13 cellular contexts compared by ENCODE assay signal in genomic region chr14:71776463-71777359, GRCh38.
DNase-seq lines count a peak whose midpoint lies in the region; ATAC-seq and TF ChIP-seq lines count a peak whose summit lies in the region.
"Had no signal": no experiment of that assay in that cellular context is flagged by ENCODE, and none has a peak within 500 bp of the region (broad histone marks: within the 10 kb centered on the region; RNA-seq: fewer than 3 reads in every experiment).

No MANE protein-coding gene starts in this region.

- no peaks in the 10 kb centered on the region for H3K9me3 ChIP-seq in BE2C

- H3K27me3 ChIP-seq in BE2C, result peaks cover 5% of the 10 kb centered on the region; the same call in 1 of the 2 replicates
- H3K27me3 ChIP-seq in H7 (ENCODE audit: control insufficient read depth, insufficient read depth, low read length), result no peaks in the 10 kb centered on the region
- H3K27me3 ChIP-seq: BLaER1 had no signal

- peaks cover 6% of the 10 kb centered on the region for H3K36me3 Mint-ChIP-seq in T-helper 2 cell treated with Interferon-gamma antibody and Interleukin-4, amounts not matched to agents 5 μg/mL and 100 μg/mL, for 36 hours (ENCODE audit: low read depth)
- H3K36me3 Mint-ChIP-seq: type B pancreatic cell had no signal

- peaks cover 8% of the 10 kb centered on the region for H3K27me3 Mint-ChIP-seq in T-helper 2 cell treated with Interferon-gamma antibody and Interleukin-4, amounts not matched to agents 5 μg/mL and 100 μg/mL, for 36 hours (ENCODE audit: low read depth)
- H3K27me3 Mint-ChIP-seq: type B pancreatic cell had no signal

- DNase-seq in BE2C, result no peak
- DNase-seq in H7, result peak; percentile 29
- DNase-seq in T-helper 2 cell treated with Interferon-gamma antibody and Interleukin-4, amounts not matched to agents 5 μg/mL and 100 μg/mL, for 36 hours (ENCODE audit: low spot score), result peak; percentile 58
- peak; percentile 16 for DNase-seq in epithelial cell of proximal tubule (ENCODE audit: low read depth)
- no peak for DNase-seq in SW 1271 (lab: John Stamatoyannopoulos, UW)
- DNase-seq in DMS 273 (lab: John Stamatoyannopoulos, UW; ENCODE audit: unreplicated experiment), result no peak
- DNase-seq in NCI-H774 (lab: John Stamatoyannopoulos, UW), result no peak
- DNase-seq: activated T-cell treated with anti-CD3 and anti-CD28 coated beads, Interleukin-2, amount 50 U/mL, for 24 hours; T-helper 9 cell had no signal

- H3K36me3 ChIP-seq in BE2C (no peaks in the 10 kb centered on the region), H7 (replicated peaks; ENCODE audit: control insufficient read depth, insufficient read depth, low read length) (no peaks in the 10 kb centered on the region)
- H3K36me3 ChIP-seq: BLaER1 had no signal

- H3K4me1 Mint-ChIP-seq in T-helper 2 cell treated with Interferon-gamma antibody and Interleukin-4, amounts not matched to agents 5 μg/mL and 100 μg/mL, for 36 hours (ENCODE audit: low read depth), result peaks cover 13% of the 10 kb centered on the region

- H3K27ac Mint-ChIP-seq in T-helper 2 cell treated with Interferon-gamma antibody and Interleukin-4, amounts not matched to agents 5 μg/mL and 100 μg/mL, for 36 hours, result peak overlapping the region; percentile 37
- H3K27ac Mint-ChIP-seq: activated T-cell treated with anti-CD3 and anti-CD28 coated beads, Interleukin-2, amount 50 U/mL, for 24 hours; type B pancreatic cell had no signal

- peaks cover 26% of the 10 kb centered on the region for H3K9me3 Mint-ChIP-seq in T-helper 2 cell treated with Interferon-gamma antibody and Interleukin-4, amounts not matched to agents 5 μg/mL and 100 μg/mL, for 36 hours
- H3K9me3 Mint-ChIP-seq: central memory CD8-positive, alpha-beta T cell had no signal

- H3K4me3 Mint-ChIP-seq in T-helper 2 cell treated with Interferon-gamma antibody and Interleukin-4, amounts not matched to agents 5 μg/mL and 100 μg/mL, for 36 hours, result peak overlapping the region; percentile 16
- H3K4me3 Mint-ChIP-seq: activated T-cell treated with anti-CD3 and anti-CD28 coated beads, Interleukin-2, amount 50 U/mL, for 24 hours; central memory CD8-positive, alpha-beta T cell; type B pancreatic cell had no signal

- 0 out of 2 replicates have a peak, but pooled peaks have one; percentile 6 for TF ChIP-seq CTCF in BE2C (IDR thresholded peaks at IDR 0.05; ENCODE audit: low read depth, low read length)
- no peak for TF ChIP-seq CTCF in epithelial cell of proximal tubule (conservative IDR thresholded peaks at IDR 0.05; ENCODE audit: low read depth, low read length)

- no peak for ATAC-seq in GM19023 (IDR thresholded peaks at IDR 0.05; ENCODE audit: unreplicated experiment)

- no peaks in the 10 kb centered on the region for H3K4me1 ChIP-seq in BE2C
- H3K4me1 ChIP-seq: BLaER1 had no signal

- H3K4me3 ChIP-seq in BE2C (ENCODE audit: low read depth, low read length) (no peak overlapping the region), H7 (ENCODE audit: insufficient read depth, low read depth, low read length) (no peak overlapping the region), epithelial cell of proximal tubule (ENCODE audit: low read depth, low read length) (no peak overlapping the region)
- H3K4me3 ChIP-seq: BLaER1 had no signal

Comparison
In these comparisons a context has a peak if more than half of its experiments do, and no peak if none do; other contexts are left out.
1. DNase-seq: peak in H7 (single experiment), T-helper 2 cell treated with Interferon-gamma antibody and Interleukin-4, amounts not matched to agents 5 μg/mL and 100 μg/mL, for 36 hours (single experiment) and epithelial cell of proximal tubule (single experiment); none in BE2C (single experiment), SW 1271 (0 of 2), DMS 273 (single experiment) and NCI-H774 (single experiment).